Comparison of ENCODE assay signal across 2 cellular contexts in the genomic region with DNA sequence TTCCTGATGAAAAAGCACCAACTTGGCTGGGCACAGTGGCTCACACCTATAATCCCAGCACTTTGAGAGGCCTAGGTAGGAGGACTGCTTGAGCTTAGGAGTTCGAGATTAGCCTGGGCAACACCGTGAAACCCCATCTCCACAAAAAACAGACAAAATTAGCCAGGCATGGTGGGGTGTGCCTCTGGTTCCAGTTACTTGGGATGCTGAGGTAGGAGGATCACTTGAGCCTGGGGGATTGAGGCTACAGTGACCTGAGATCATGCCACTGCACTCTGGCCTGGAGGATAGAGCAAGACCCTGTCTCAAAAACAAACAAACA.
TF ChIP-seq lines count a peak whose summit lies in the region.

No MANE protein-coding gene starts in this region.

TF ChIP-seq in SK-N-SH, 30 proteins besides CTCF, POLR2A, EP300 and RAD21:
- TF ChIP-seq JUND (IDR thresholded peaks at IDR 0.05) = no peak
- no peak for TF ChIP-seq RXRA (IDR thresholded peaks at IDR 0.05; ENCODE audit: borderline replicate concordance, low read depth)
- no peak for TF ChIP-seq YY1 (IDR thresholded peaks at IDR 0.05; ENCODE audit: low read depth)
- no peak for TF ChIP-seq NFIC (IDR thresholded peaks at IDR 0.05; ENCODE audit: borderline replicate concordance)
- TF ChIP-seq USF1 (IDR thresholded peaks at IDR 0.05; ENCODE audit: borderline replicate concordance, low read depth) = no peak
- no peak for TF ChIP-seq RCOR1 (IDR thresholded peaks at IDR 0.05; ENCODE audit: low read length)
- no peak for TF ChIP-seq GATA2 (CRISPR knock-in tag; IDR thresholded peaks at IDR 0.05)
- no peak for TF ChIP-seq TEAD4 (IDR thresholded peaks at IDR 0.05; ENCODE audit: borderline replicate concordance, insufficient read depth)
- no peak for TF ChIP-seq FOXJ3 (CRISPR knock-in tag; IDR thresholded peaks at IDR 0.05)
- no peak for TF ChIP-seq CHD2 (IDR thresholded peaks at IDR 0.05; ENCODE audit: low read length, partially characterized antibody)
- no peak for TF ChIP-seq SMC3 (IDR thresholded peaks at IDR 0.05; ENCODE audit: low read depth, low read length)
- no peak for TF ChIP-seq ZBTB33 (IDR thresholded peaks at IDR 0.05; ENCODE audit: borderline replicate concordance, low read depth)
- no peak for TF ChIP-seq GABPA (IDR thresholded peaks at IDR 0.05; ENCODE audit: low read depth)
- no peak for TF ChIP-seq SIN3A (IDR thresholded peaks at IDR 0.05; ENCODE audit: borderline replicate concordance, low read depth, low read length)
- no peak for TF ChIP-seq RFX5 (IDR thresholded peaks at IDR 0.05; ENCODE audit: low read length)
- no peak for TF ChIP-seq MEF2A (IDR thresholded peaks at IDR 0.05; ENCODE audit: borderline replicate concordance, low read depth)
- no peak for TF ChIP-seq NRF1 (IDR thresholded peaks at IDR 0.05; ENCODE audit: low read depth, low read length)
- TF ChIP-seq, protein P1, sequence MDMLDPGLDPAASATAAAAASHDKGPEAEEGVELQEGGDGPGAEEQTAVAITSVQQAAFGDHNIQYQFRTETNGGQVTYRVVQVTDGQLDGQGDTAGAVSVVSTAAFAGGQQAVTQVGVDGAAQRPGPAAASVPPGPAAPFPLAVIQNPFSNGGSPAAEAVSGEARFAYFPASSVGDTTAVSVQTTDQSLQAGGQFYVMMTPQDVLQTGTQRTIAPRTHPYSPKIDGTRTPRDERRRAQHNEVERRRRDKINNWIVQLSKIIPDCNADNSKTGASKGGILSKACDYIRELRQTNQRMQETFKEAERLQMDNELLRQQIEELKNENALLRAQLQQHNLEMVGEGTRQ (IDR thresholded peaks at IDR 0.05; ENCODE audit: borderline replicate concordance, low read depth, low read length) = no peak
- TF ChIP-seq, protein P2, sequence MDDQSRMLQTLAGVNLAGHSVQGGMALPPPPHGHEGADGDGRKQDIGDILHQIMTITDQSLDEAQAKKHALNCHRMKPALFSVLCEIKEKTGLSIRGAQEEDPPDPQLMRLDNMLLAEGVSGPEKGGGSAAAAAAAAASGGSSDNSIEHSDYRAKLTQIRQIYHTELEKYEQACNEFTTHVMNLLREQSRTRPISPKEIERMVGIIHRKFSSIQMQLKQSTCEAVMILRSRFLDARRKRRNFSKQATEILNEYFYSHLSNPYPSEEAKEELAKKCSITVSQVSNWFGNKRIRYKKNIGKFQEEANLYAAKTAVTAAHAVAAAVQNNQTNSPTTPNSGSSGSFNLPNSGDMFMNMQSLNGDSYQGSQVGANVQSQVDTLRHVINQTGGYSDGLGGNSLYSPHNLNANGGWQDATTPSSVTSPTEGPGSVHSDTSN (IDR thresholded peaks at IDR 0.05) = no peak

TF ChIP-seq in SK-N-SH treated with all-trans-retinoic acid at 6 μM for 48 hours, 23 proteins besides CTCF, POLR2A, EP300 and RAD21:
- TF ChIP-seq CSDC2 (CRISPR knock-in tag; IDR thresholded peaks at IDR 0.05) (no peak), BACH2 (CRISPR knock-in tag; IDR thresholded peaks at IDR 0.05; ENCODE audit: borderline replicate concordance) (no peak), RARB (CRISPR knock-in tag; IDR thresholded peaks at IDR 0.05) (no peak), ZNF8 (CRISPR knock-in tag; IDR thresholded peaks at IDR 0.05) (no peak), ZFP3 (CRISPR knock-in tag; IDR thresholded peaks at IDR 0.05) (no peak), TOX (CRISPR knock-in tag; IDR thresholded peaks at IDR 0.05; ENCODE audit: borderline replicate concordance) (no peak), ZC3H10 (CRISPR knock-in tag; IDR thresholded peaks at IDR 0.05) (no peak), POU6F1 (CRISPR knock-in tag; IDR thresholded peaks at IDR 0.05; ENCODE audit: borderline replicate concordance, low read depth) (no peak), SNAI2 (CRISPR knock-in tag; IDR thresholded peaks at IDR 0.05) (no peak), ZNF565 (CRISPR knock-in tag; conservative IDR thresholded peaks at IDR 0.05; ENCODE audit: low read depth) (no peak), TCF4 (CRISPR knock-in tag; IDR thresholded peaks at IDR 0.05; ENCODE audit: borderline replicate concordance) (no peak), ZFP30 (CRISPR knock-in tag; IDR thresholded peaks at IDR 0.05) (no peak), TSHZ2 (CRISPR knock-in tag; IDR thresholded peaks at IDR 0.05) (no peak), ESRRG (CRISPR knock-in tag; IDR thresholded peaks at IDR 0.05) (no peak), ZNF70 (CRISPR knock-in tag; IDR thresholded peaks at IDR 0.05) (no peak), ISL1 (CRISPR knock-in tag; IDR thresholded peaks at IDR 0.05) (no peak)
- TF ChIP-seq, protein P3, sequence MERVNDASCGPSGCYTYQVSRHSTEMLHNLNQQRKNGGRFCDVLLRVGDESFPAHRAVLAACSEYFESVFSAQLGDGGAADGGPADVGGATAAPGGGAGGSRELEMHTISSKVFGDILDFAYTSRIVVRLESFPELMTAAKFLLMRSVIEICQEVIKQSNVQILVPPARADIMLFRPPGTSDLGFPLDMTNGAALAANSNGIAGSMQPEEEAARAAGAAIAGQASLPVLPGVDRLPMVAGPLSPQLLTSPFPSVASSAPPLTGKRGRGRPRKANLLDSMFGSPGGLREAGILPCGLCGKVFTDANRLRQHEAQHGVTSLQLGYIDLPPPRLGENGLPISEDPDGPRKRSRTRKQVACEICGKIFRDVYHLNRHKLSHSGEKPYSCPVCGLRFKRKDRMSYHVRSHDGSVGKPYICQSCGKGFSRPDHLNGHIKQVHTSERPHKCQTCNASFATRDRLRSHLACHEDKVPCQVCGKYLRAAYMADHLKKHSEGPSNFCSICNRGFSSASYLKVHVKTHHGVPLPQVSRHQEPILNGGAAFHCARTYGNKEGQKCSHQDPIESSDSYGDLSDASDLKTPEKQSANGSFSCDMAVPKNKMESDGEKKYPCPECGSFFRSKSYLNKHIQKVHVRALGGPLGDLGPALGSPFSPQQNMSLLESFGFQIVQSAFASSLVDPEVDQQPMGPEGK (CRISPR knock-in tag; IDR thresholded peaks at IDR 0.05; ENCODE audit: borderline replicate concordance) = no peak
- TF ChIP-seq, protein P4, sequence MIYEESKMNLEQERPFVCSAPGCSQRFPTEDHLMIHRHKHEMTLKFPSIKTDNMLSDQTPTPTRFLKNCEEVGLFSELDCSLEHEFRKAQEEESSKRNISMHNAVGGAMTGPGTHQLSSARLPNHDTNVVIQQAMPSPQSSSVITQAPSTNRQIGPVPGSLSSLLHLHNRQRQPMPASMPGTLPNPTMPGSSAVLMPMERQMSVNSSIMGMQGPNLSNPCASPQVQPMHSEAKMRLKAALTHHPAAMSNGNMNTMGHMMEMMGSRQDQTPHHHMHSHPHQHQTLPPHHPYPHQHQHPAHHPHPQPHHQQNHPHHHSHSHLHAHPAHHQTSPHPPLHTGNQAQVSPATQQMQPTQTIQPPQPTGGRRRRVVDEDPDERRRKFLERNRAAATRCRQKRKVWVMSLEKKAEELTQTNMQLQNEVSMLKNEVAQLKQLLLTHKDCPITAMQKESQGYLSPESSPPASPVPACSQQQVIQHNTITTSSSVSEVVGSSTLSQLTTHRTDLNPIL (CRISPR knock-in tag; IDR thresholded peaks at IDR 0.05; ENCODE audit: low read depth) = no peak
- TF ChIP-seq, protein P5, sequence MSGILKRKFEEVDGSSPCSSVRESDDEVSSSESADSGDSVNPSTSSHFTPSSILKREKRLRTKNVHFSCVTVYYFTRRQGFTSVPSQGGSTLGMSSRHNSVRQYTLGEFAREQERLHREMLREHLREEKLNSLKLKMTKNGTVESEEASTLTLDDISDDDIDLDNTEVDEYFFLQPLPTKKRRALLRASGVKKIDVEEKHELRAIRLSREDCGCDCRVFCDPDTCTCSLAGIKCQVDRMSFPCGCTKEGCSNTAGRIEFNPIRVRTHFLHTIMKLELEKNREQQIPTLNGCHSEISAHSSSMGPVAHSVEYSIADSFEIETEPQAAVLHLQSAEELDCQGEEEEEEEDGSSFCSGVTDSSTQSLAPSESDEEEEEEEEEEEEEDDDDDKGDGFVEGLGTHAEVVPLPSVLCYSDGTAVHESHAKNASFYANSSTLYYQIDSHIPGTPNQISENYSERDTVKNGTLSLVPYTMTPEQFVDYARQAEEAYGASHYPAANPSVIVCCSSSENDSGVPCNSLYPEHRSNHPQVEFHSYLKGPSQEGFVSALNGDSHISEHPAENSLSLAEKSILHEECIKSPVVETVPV (CRISPR knock-in tag; IDR thresholded peaks at IDR 0.05) = no peak
TF ChIP-seq in SK-N-SH treated with all-trans-retinoic acid at 6 μM for 48 hours: peak in this region for 0.
